ENCODE assay signal across 26 cellular contexts in genomic region chr2:145909175-145909574, GRCh38.
"Had no signal": no experiment of that assay in that cellular context is flagged by ENCODE, and none has a peak within 500 bp of the region (broad histone marks: within the 10 kb centered on the region; RNA-seq: fewer than 3 reads in every experiment).

No MANE protein-coding gene starts in this region.

- H3K9me3 ChIP-seq: MG63, SJSA1 had no signal

- ATAC-seq: activated CD8-positive, alpha-beta memory T cell treated with anti-CD3 and anti-CD28 coated beads, Interleukin-2, amount 10 ng/mL, durations not matched to agents 7 days and 5 days; activated naive CD4-positive, alpha-beta T cell treated with anti-CD3 and anti-CD28 coated beads, Interleukin-2, amount 50 U/mL, for 72 hours; activated naive CD8-positive, alpha-beta T cell treated with anti-CD3 and anti-CD28 coated beads, Interleukin-2, amount 50 U/mL, for 24 hours; Panc1; SK-N-SH treated with all-trans-retinoic acid at 6 μM for 48 hours; T-helper 17 cell had no signal

- H3K27ac ChIP-seq: KMS-11, SJSA1 had no signal

- H3K9ac ChIP-seq: KMS-11 had no signal

- H3K4me3 ChIP-seq: MG63, SJSA1 had no signal

- DNase-seq: activated B cell treated with CpG ODN at 0.5 μM for 24 hours; activated CD4-positive, alpha-beta T cell treated with anti-CD3 and anti-CD28 coated beads for 1 hour; activated CD4-positive, alpha-beta T cell treated with anti-CD3 and anti-CD28 coated beads, Interleukin-2, amount 10 ng/mL, durations not matched to agents 24 days and 14 days; activated CD4-positive, alpha-beta T cell treated with anti-CD3 and anti-CD28 coated beads, Interleukin-2, amount 50 U/mL, for 48 hours; activated CD8-positive, alpha-beta memory T cell treated with anti-CD3 and anti-CD28 coated beads, Interleukin-2, amount 10 ng/mL, durations not matched to agents 7 days and 5 days; activated effector memory CD4-positive, alpha-beta T cell treated with anti-CD3 and anti-CD28 coated beads, Interleukin-2, amount 50 U/mL, for 16 hours; activated naive CD4-positive, alpha-beta T cell treated with Interleukin-2 at 50 U/mL for 16 hours; activated naive CD8-positive, alpha-beta T cell treated with anti-CD3 and anti-CD28 coated beads, Interleukin-2, amount 50 U/mL, for 24 hours; activated T-cell treated with anti-CD3 and anti-CD28 coated beads, Interleukin-2, amount 50 U/mL, for 24 hours; MG63; MV-4-11; NCI-H1092 treated with DMSO at 0.1 percent for 48 hours; NCI-H1417 treated with DMSO at 0.1 percent for 48 hours; NCI-H1694 treated with DMSO at 0.1 percent for 48 hours; NCI-H2029 treated with DMSO at 0.1 percent for 48 hours; NCI-H345; NCI-H510A treated with DMSO at 0.1 percent for 48 hours; RPMI8226; SHP77; T-helper 17 cell; T-helper 9 cell had no signal

- H3K4me2 ChIP-seq: KMS-11 had no signal

- H3K27me3 ChIP-seq: MG63, SJSA1 had no signal

- H3K36me3 ChIP-seq: MG63, SJSA1 had no signal
